ENCODE assay signal across 32 cellular contexts in genomic region chr2:71323386-71323785, GRCh38.
"Had no signal": no experiment of that assay in that cellular context is flagged by ENCODE, and none has a peak within 500 bp of the region (broad histone marks: within the 10 kb centered on the region; RNA-seq: fewer than 3 reads in every experiment).

No MANE protein-coding gene starts in this region.

- FAIRE-seq: astrocyte had no signal

- H3K27ac ChIP-seq: adrenal gland, ascending aorta, body of pancreas, brain microvascular endothelial cell, cardiac muscle cell had no signal

- H3K4me1 ChIP-seq: adrenal gland, ascending aorta, body of pancreas had no signal

- H3K9me3 ChIP-seq: adrenal gland, ascending aorta had no signal

- H3K36me3 ChIP-seq: adrenal gland, ascending aorta, brain microvascular endothelial cell, cardiac muscle cell had no signal

- ATAC-seq: activated naive CD4-positive, alpha-beta T cell treated with anti-CD3 and anti-CD28 coated beads, Interleukin-2, amount 50 U/mL, for 72 hours; activated naive CD8-positive, alpha-beta T cell treated with anti-CD3 and anti-CD28 coated beads, Interleukin-2, amount 50 U/mL, for 24 hours; activated T-cell treated with anti-CD3 and anti-CD28 coated beads, Interleukin-2, amount 50 U/mL, for 4 hours; activated T-cell treated with anti-CD3 and anti-CD28 coated beads, Interleukin-2, amount 50 U/mL, for 72 hours; activated T-helper 17 cell treated with anti-CD3 and anti-CD28 coated beads, Interleukin-2, amount 50 U/mL, for 72 hours; body of pancreas had no signal

- H3K4me3 ChIP-seq: adrenal gland, ascending aorta, body of pancreas, cardiac muscle cell had no signal

- H3K27me3 ChIP-seq: adrenal gland, ascending aorta, body of pancreas, brain microvascular endothelial cell, cardiac muscle cell had no signal

- DNase-seq: activated effector memory CD4-positive, alpha-beta T cell treated with anti-CD3 and anti-CD28 coated beads, Interleukin-2, amount 50 U/mL, for 16 hours; activated effector memory CD4-positive, alpha-beta T cell treated with Interleukin-2 at 50 U/mL for 16 hours; activated gamma-delta T cell; activated gamma-delta T cell treated with Interleukin-2 at 50 U/mL for 16 hours; activated naive CD4-positive, alpha-beta T cell; activated naive CD4-positive, alpha-beta T cell treated with anti-CD3 and anti-CD28 coated beads for 36 hours; activated naive CD4-positive, alpha-beta T cell treated with anti-CD3 and anti-CD28 coated beads, Interleukin-2, amount 10 ng/mL, durations not matched to agents 7 days and 5 days; activated naive CD4-positive, alpha-beta T cell treated with anti-CD3 and anti-CD28 coated beads, Interleukin-2, amount 50 U/mL, for 16 hours; activated naive CD4-positive, alpha-beta T cell treated with Interleukin-2 at 50 U/mL for 16 hours; activated naive CD8-positive, alpha-beta T cell treated with anti-CD3 and anti-CD28 coated beads for 36 hours; activated naive CD8-positive, alpha-beta T cell treated with anti-CD3 and anti-CD28 coated beads, Interleukin-2, amount 10 ng/mL, durations not matched to agents 7 days and 5 days; activated naive CD8-positive, alpha-beta T cell treated with anti-CD3 and anti-CD28 coated beads, Interleukin-2, amount 50 U/mL, for 24 hours; activated T-cell treated with anti-CD3 and anti-CD28 coated beads, Interleukin-2, amount 50 U/mL, for 1 hour; activated T-cell treated with anti-CD3 and anti-CD28 coated beads, Interleukin-2, amount 50 U/mL, for 24 hours; activated T-cell treated with anti-CD3 and anti-CD28 coated beads, Interleukin-2, amount 50 U/mL, for 4 hours; activated T-cell treated with anti-CD3 and anti-CD28 coated beads, Interleukin-2, amount 50 U/mL, for 48 hours; activated T-cell treated with anti-CD3 and anti-CD28 coated beads, Interleukin-2, amount 50 U/mL, for 72 hours; adrenal gland; amniotic stem cell; amygdala; anterior cingulate cortex; aorta; body of pancreas; brain microvascular endothelial cell; caudate nucleus; central memory CD4-positive, alpha-beta T cell; cerebellar nuclear complex had no signal
